Comparison of ENCODE assay signal across 11 cellular contexts in the genomic region with DNA sequence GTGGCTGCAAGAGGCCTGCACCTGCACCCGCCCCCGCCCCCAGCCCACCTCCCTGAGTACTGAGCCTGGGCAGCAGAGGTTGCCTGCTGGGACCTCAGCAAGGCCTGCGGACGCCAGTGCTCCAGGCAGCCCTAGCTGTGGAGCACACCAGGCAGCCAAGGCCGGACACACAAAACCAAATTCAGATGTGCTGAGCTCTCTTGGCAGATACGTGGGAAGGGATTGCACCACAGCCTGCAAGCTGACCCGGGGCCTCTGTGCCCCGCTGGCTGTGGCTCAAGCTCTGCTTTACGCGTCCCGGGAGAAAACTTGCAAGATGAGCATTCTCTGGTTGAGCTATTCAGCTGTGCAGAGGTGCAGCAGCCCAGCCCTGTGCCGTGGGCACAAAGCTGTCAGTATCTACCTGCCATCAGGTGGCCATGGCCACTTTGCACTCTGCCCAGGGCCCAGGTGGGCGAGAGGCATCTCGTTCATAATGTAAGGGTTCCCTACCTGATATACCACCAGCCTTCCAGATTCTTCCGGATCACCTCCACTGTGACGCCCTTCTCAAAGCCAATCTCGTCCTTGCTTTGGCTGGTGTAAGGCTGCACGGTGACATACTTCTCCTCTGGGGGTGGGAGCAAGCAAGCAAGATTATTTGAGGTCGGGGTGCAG.
DNase-seq lines count a peak whose midpoint lies in the region; ATAC-seq and TF ChIP-seq lines count a peak whose summit lies in the region.
"Had no signal": no experiment of that assay in that cellular context is flagged by ENCODE, and none has a peak within 500 bp of the region (broad histone marks: within the 10 kb centered on the region; RNA-seq: fewer than 3 reads in every experiment).

No MANE protein-coding gene starts in this region.

- H3K4me3 ChIP-seq in Karpas-422 (ENCODE audit: low read length) (no peak overlapping the region), upper lobe of right lung (no peak overlapping the region)

- H3K79me2 ChIP-seq in Karpas-422 (ENCODE audit: low read length) = no peaks in the 10 kb centered on the region

- H3K27ac ChIP-seq in Karpas-422 (ENCODE audit: low read length) (peak overlapping the region; percentile 63), upper lobe of right lung (peak overlapping the region; percentile 24)

- DNase-seq in Karpas-422 (peak; percentile 73), fibroblast of gingiva (ENCODE audit: low read depth) (peak; percentile 98), mucosa of gallbladder (ENCODE audit: low spot score) (peak; percentile 68), upper lobe of right lung (no peak), HPDE6-E6E7 (ENCODE audit: extremely low spot score) (no peak), GM20000 (ENCODE audit: low spot score) (no peak)
- DNase-seq: activated CD4-positive, alpha-beta T cell treated with anti-CD3 and anti-CD28 coated beads for 36 hours; effector CD8-positive, alpha-beta T cell; immature natural killer cell; NCI-H2171 had no signal

- no peak for TF ChIP-seq CTCF in upper lobe of right lung (IDR thresholded peaks at IDR 0.05)
- no peak for TF ChIP-seq CTCF in GM20000 (IDR thresholded peaks at IDR 0.05; ENCODE audit: extremely low read depth, missing control alignments)

- H3K27me3 ChIP-seq in Karpas-422 (ENCODE audit: low read length) (no peaks in the 10 kb centered on the region), upper lobe of right lung (no peaks in the 10 kb centered on the region)

- no peak overlapping the region for H3K4me2 ChIP-seq in Karpas-422 (ENCODE audit: low read depth, low read length, poor library complexity, severe bottlenecking)

- intact Hi-C loops in upper lobe of right lung (cut with DNase I) = no loop called here

- no peaks in the 10 kb centered on the region for H3K9me3 ChIP-seq in Karpas-422 (ENCODE audit: low read length)
- no peaks in the 10 kb centered on the region for H3K9me3 ChIP-seq in upper lobe of right lung

- ATAC-seq in upper lobe of right lung = peak; percentile 38
- ATAC-seq in GM19324 (IDR thresholded peaks at IDR 0.05; ENCODE audit: low FRiP score, unreplicated experiment) = no peak
- ATAC-seq: activated CD4-positive, alpha-beta T cell treated with anti-CD3 and anti-CD28 coated beads for 36 hours had no signal

- H3K4me1 ChIP-seq in Karpas-422 (ENCODE audit: low read length) (peaks cover 38% of the 10 kb centered on the region), upper lobe of right lung (peaks cover 29% of the 10 kb centered on the region)

- H3K9me2 ChIP-seq in Karpas-422 (replicated peaks; ENCODE audit: insufficient read depth, low read length) = no peaks in the 10 kb centered on the region

- no peaks in the 10 kb centered on the region for H4K20me1 ChIP-seq in Karpas-422 (ENCODE audit: insufficient read depth, low read depth, low read length)

- no peak overlapping the region for H3K9ac ChIP-seq in Karpas-422 (ENCODE audit: low read length)

- no peaks in the 10 kb centered on the region for H3K36me3 ChIP-seq in Karpas-422 (ENCODE audit: insufficient read depth, low read length)
- H3K36me3 ChIP-seq in upper lobe of right lung = peaks cover 32% of the 10 kb centered on the region

- no peak overlapping the region for H2AFZ ChIP-seq in Karpas-422 (ENCODE audit: low read length)

Comparison
In these comparisons a context has a peak if more than half of its experiments do, and no peak if none do; other contexts are left out.
1. DNase-seq: peak in Karpas-422 (single experiment), fibroblast of gingiva (single experiment) and mucosa of gallbladder (single experiment); none in upper lobe of right lung (single experiment), HPDE6-E6E7 (single experiment) and GM20000 (single experiment).